In the genomic region with DNA sequence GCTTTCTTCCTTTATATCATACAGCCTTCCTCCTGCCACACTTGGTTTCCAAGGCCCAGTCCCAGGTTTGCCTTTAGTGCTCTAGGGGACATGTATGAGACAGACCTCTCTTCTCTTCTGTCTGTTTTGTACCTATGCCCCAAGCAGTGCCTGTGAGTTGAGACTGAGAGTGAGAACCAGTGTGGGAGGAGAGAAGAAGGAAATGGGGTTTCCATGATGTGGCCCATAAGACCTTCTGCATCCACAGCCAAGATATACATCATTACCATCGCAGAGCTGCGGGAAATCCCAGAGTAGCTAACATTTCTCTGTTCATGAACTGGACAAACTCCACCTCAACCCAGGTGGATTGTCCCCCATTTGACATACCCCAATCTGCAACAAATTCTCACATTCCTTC, we compare ENCODE assay signal across 17 cellular contexts. TPM values are rescaled to one million over a fixed set of nuclear protein-coding genes. Genes with fewer than 3 reads are reported as not detected.
A peak's percentile ranks its signal among the peaks of the same experiment; 100 is the strongest.
DNase-seq lines count a peak whose midpoint lies in the region; ATAC-seq and TF ChIP-seq lines count a peak whose summit lies in the region.
"Had no signal": no experiment of that assay in that cellular context is flagged by ENCODE, and none has a peak within 500 bp of the region (broad histone marks: within the 10 kb centered on the region; RNA-seq: fewer than 3 reads in every experiment).

No MANE protein-coding gene starts in this region.

- peak overlapping the region; percentile 95 for H3K27ac Mint-ChIP-seq in central memory CD8-positive, alpha-beta T cell (ENCODE audit: low read depth)
- H3K27ac Mint-ChIP-seq: dendritic cell treated with granulocyte-macrophage colony-stimulating factor and Interleukin-4, amounts not matched to agents 40 ng/mL and 50 ng/mL, for 4 days had no signal

- no peak for TF ChIP-seq EP300 in transverse colon (IDR thresholded peaks at IDR 0.05; ENCODE audit: low read depth)

- peak overlapping the region; percentile 17 for H3K4me3 ChIP-seq in thymus (ENCODE audit: low read length)
- no peak overlapping the region for H3K4me3 ChIP-seq in transverse colon
- H3K4me3 ChIP-seq: A549, HAP-1 had no signal

- H3K27me3 Mint-ChIP-seq in central memory CD8-positive, alpha-beta T cell: no peaks in the 10 kb centered on the region

- H3K27ac ChIP-seq in thymus (ENCODE audit: low read depth) (peak overlapping the region; percentile 48), transverse colon (no peak overlapping the region)
- H3K27ac ChIP-seq: A549, neutrophil, upper lobe of right lung had no signal

- in situ Hi-C loops in transverse colon (cut with MboI; ENCODE audit: low pct_ligation_motif_present in 1 of 4, low pct_unique_long_range_greater_than_20kb in 1 of 4, low sequenced_read_pairs in 3 of 4): no loop called here

- H3K4me1 Mint-ChIP-seq in central memory CD8-positive, alpha-beta T cell: peaks cover 93% of the 10 kb centered on the region

- no peak for TF ChIP-seq POLR2A in transverse colon (IDR thresholded peaks at IDR 0.05)

- no peaks in the 10 kb centered on the region for H3K9me3 Mint-ChIP-seq in central memory CD8-positive, alpha-beta T cell
- H3K9me3 Mint-ChIP-seq: dendritic cell treated with granulocyte-macrophage colony-stimulating factor and Interleukin-4, amounts not matched to agents 40 ng/mL and 50 ng/mL, for 4 days had no signal

- H3K4me1 ChIP-seq in thymus (ENCODE audit: control insufficient read depth, insufficient read depth, low read length) (peaks cover 34% of the 10 kb centered on the region), transverse colon (no peaks in the 10 kb centered on the region)
- H3K4me1 ChIP-seq: A549, HAP-1, upper lobe of right lung had no signal

- H3K36me3 ChIP-seq in thymus (ENCODE audit: control insufficient read depth, insufficient read depth): peaks cover 3% of the 10 kb centered on the region
- H3K36me3 ChIP-seq in transverse colon: no peaks in the 10 kb centered on the region
- H3K36me3 ChIP-seq: HAP-1, neutrophil, upper lobe of right lung had no signal

- intact Hi-C loops in transverse colon (cut with DNase I; ENCODE audit: low total_unique reads): no loop called here

- H3K9me3 ChIP-seq in thymus (ENCODE audit: control insufficient read depth) (no peaks in the 10 kb centered on the region), transverse colon (no peaks in the 10 kb centered on the region)
- H3K9me3 ChIP-seq: A549, HAP-1, neutrophil, upper lobe of right lung had no signal

- H3K4me3 Mint-ChIP-seq in central memory CD8-positive, alpha-beta T cell: peak overlapping the region; percentile 80
- H3K4me3 Mint-ChIP-seq: dendritic cell treated with granulocyte-macrophage colony-stimulating factor and Interleukin-4, amounts not matched to agents 40 ng/mL and 50 ng/mL, for 4 days had no signal

- H3K36me3 Mint-ChIP-seq in central memory CD8-positive, alpha-beta T cell (ENCODE audit: insufficient read depth): peaks cover 18% of the 10 kb centered on the region

- ATAC-seq in central memory CD8-positive, alpha-beta T cell (replicated peaks; ENCODE audit: extremely low read depth, poor library complexity, severe bottlenecking): no peak
- ATAC-seq: A549, left lobe of liver, upper lobe of right lung had no signal

- H3K27me3 ChIP-seq in thymus (ENCODE audit: control insufficient read depth, insufficient read depth) (no peaks in the 10 kb centered on the region), transverse colon (no peaks in the 10 kb centered on the region)
- H3K27me3 ChIP-seq: neutrophil, upper lobe of right lung had no signal

- WGBS in thymus: 83% methylated on average over 2 of the region's 2 CpGs
- WGBS in transverse colon (ENCODE audit: low coverage in 1 of 2), 2 donors: 89 to 100% methylated on average over 2 of the region's 2 CpGs

- DNase-seq in activated T-cell treated with anti-CD3 and anti-CD28 coated beads for 24 hours (ENCODE audit: low read depth) (peak; percentile 41), iPS-NIHi7 (ENCODE audit: extremely low spot score) (no peak), transverse colon (no peak), dedifferentiated amniotic fluid mesenchymal stem cell (ENCODE audit: extremely low spot score) (no peak)
- no peak for DNase-seq in activated T-cell treated with anti-CD3 and anti-CD28 coated beads, Interleukin-2, amount 50 U/mL, for 1 hour
- peak; percentile 60 for DNase-seq in activated CD4-positive, alpha-beta T cell treated with anti-CD3 and anti-CD28 coated beads for 48 hours
- no peak for DNase-seq in central memory CD8-positive, alpha-beta T cell (ENCODE audit: low spot score in 2 of 2)
- DNase-seq: DMS79, NCI-H1417 treated with DMSO at 0.1 percent for 48 hours, upper lobe of right lung had no signal

- no peak for TF ChIP-seq CTCF in transverse colon (IDR thresholded peaks at IDR 0.05)

RNA-seq across cellular contexts. Expression of a gene that starts 2.8 kb away (rescaled TPM):
- polyA plus RNA-seq in thymus: 24.0 TPM
- 10 to 100 TPM in 1 of 4 donors, 1 to 10 TPM in 3; 1.6 to 15.3 (median 4.3) TPM for total RNA-seq in transverse colon
- total RNA-seq: glomerular endothelial cell had no signal
- polyA plus RNA-seq: A549 had no signal

RNA-seq across cellular contexts. Expression of a gene that starts 38.0 kb away (rescaled TPM):
- polyA plus RNA-seq in thymus: 0.07 TPM
- not detected for total RNA-seq in transverse colon
- total RNA-seq: glomerular endothelial cell, left lobe of liver, upper lobe of right lung had no signal
- polyA plus RNA-seq: A549 had no signal

Comparison
In these comparisons a context has a peak if more than half of its experiments do, and no peak if none do; other contexts are left out.
1. DNase-seq: peak in activated T-cell treated with anti-CD3 and anti-CD28 coated beads for 24 hours (single experiment) and activated CD4-positive, alpha-beta T cell treated with anti-CD3 and anti-CD28 coated beads for 48 hours (single experiment); none in activated T-cell treated with anti-CD3 and anti-CD28 coated beads, Interleukin-2, amount 50 U/mL, for 1 hour (single experiment), central memory CD8-positive, alpha-beta T cell (0 of 2), iPS-NIHi7 (single experiment), transverse colon (single experiment) and dedifferentiated amniotic fluid mesenchymal stem cell (single experiment).